ENCODE assay signal across 9 cellular contexts in genomic region chr14:64983439-64984310, GRCh38. TPM values are rescaled to one million over a fixed set of nuclear protein-coding genes. Genes with fewer than 3 reads are reported as not detected.
DNase-seq lines count a peak whose midpoint lies in the region; ATAC-seq, FAIRE-seq and TF ChIP-seq lines count a peak whose summit lies in the region.
"Had no signal": no experiment of that assay in that cellular context is flagged by ENCODE, and none has a peak within 500 bp of the region (broad histone marks: within the 10 kb centered on the region; RNA-seq: fewer than 3 reads in every experiment).

No MANE protein-coding gene starts in this region.

- no peak overlapping the region for H3K27ac ChIP-seq in AG04450 (ENCODE audit: low read depth, low read length)

- H3K9me3 ChIP-seq in AG04450 (ENCODE audit: control insufficient read depth, insufficient read depth, low read length), result no peaks in the 10 kb centered on the region

- peak overlapping the region; percentile 30 for H3K4me3 ChIP-seq in AG04450 (ENCODE audit: low read depth, low read length)
- peak overlapping the region; percentile 15 for H3K4me3 ChIP-seq in skeletal muscle cell (ENCODE audit: low read depth, low read length)

- no peaks in the 10 kb centered on the region for H3K9me3 Mint-ChIP-seq in activated CD4-positive, alpha-beta memory T cell treated with anti-CD3 and anti-CD28 coated beads, Interleukin-2, amount 10 ng/mL, durations not matched to agents 7 days and 5 days

- POLR2A ChIA-PET in AG04450 (lab: Yijun Ruan, JAX), result no interaction called here
- POLR2A ChIA-PET in activated CD4-positive, alpha-beta memory T cell treated with anti-CD3 and anti-CD28 coated beads, Interleukin-2, amount 10 ng/mL, durations not matched to agents 7 days and 5 days (lab: Charles Lee), result no interaction called here

- TF ChIP-seq POLR2A in GM18505 (IDR thresholded peaks at IDR 0.05; ENCODE audit: borderline replicate concordance, extremely low read depth, insufficient read depth, insufficient read length), result no peak

- peaks cover 2% of the 10 kb centered on the region for H3K36me3 Mint-ChIP-seq in activated CD4-positive, alpha-beta memory T cell treated with anti-CD3 and anti-CD28 coated beads, Interleukin-2, amount 10 ng/mL, durations not matched to agents 7 days and 5 days (ENCODE audit: low read depth)

- peaks cover 28% of the 10 kb centered on the region for H3K4me1 Mint-ChIP-seq in activated CD4-positive, alpha-beta memory T cell treated with anti-CD3 and anti-CD28 coated beads, Interleukin-2, amount 10 ng/mL, durations not matched to agents 7 days and 5 days

- H3K27me3 Mint-ChIP-seq in activated CD4-positive, alpha-beta memory T cell treated with anti-CD3 and anti-CD28 coated beads, Interleukin-2, amount 10 ng/mL, durations not matched to agents 7 days and 5 days, result peaks cover 32% of the 10 kb centered on the region

- H3K27ac Mint-ChIP-seq in activated CD4-positive, alpha-beta memory T cell treated with anti-CD3 and anti-CD28 coated beads, Interleukin-2, amount 10 ng/mL, durations not matched to agents 7 days and 5 days, result no peak overlapping the region

- CTCF ChIA-PET in AG04450 (lab: Charles Lee), result interaction anchor here (0.5 to 5.4 kb wide), 13 partner anchors 10 to 1520 kb away, joined by 3 to 100 read pairs (median 4); partner anchors contain the start of gene HSPA2
- CTCF ChIA-PET in activated CD4-positive, alpha-beta memory T cell treated with anti-CD3 and anti-CD28 coated beads, Interleukin-2, amount 10 ng/mL, durations not matched to agents 7 days and 5 days (lab: Charles Lee), result interaction anchor here (0.8 to 1.7 kb wide), 5 partner anchors 10 to 311 kb away, joined by 3 to 4 read pairs (median 3); no protein-coding TSS in a partner anchor

- no peak for ATAC-seq in HG02885 (IDR thresholded peaks at IDR 0.05; ENCODE audit: poor library complexity, unreplicated experiment)
- no peak for ATAC-seq in GM18505 (IDR thresholded peaks at IDR 0.05; ENCODE audit: unreplicated experiment)

- TF ChIP-seq CTCF in AG04450 (IDR thresholded peaks at IDR 0.05; ENCODE audit: low read depth, low read length), result peak; percentile 76

- peak; percentile 95 for FAIRE-seq in G401.6 (lab: Jason Lieb, UNC)

- DNase-seq in AG04450 (ENCODE audit: low read depth, low spot score) (no peak), NCI-H2171 (lab: John Stamatoyannopoulos, UW) (peak; percentile 60), glomerular endothelial cell (ENCODE audit: extremely low read depth, low read depth, low spot score) (peak; percentile 25), skeletal muscle cell (ENCODE audit: low read depth) (no peak)
- DNase-seq in activated CD4-positive, alpha-beta memory T cell treated with anti-CD3 and anti-CD28 coated beads, Interleukin-2, amount 10 ng/mL, durations not matched to agents 7 days and 5 days, result peak; percentile 44

- H3K27me3 ChIP-seq in AG04450 (ENCODE audit: control insufficient read depth, insufficient read depth, low read length), result peaks cover 12% of the 10 kb centered on the region

- H3K4me3 Mint-ChIP-seq in activated CD4-positive, alpha-beta memory T cell treated with anti-CD3 and anti-CD28 coated beads, Interleukin-2, amount 10 ng/mL, durations not matched to agents 7 days and 5 days, result peak overlapping the region; percentile 44

RNA-seq across cellular contexts. Expression of gene FNTB, which starts 3.0 kb away (rescaled TPM):
- 17.3 and 20.2 TPM in 2 replicates for polyA plus RNA-seq in AG04450 (2011; rRNA removed)
- 31.3 and 40.5 TPM in 2 replicates for polyA minus RNA-seq in AG04450 (2011; rRNA and poly(A)+ RNA removed)
- 10 to 100 TPM; 12.3 to 16.1 TPM for total RNA-seq in activated CD4-positive, alpha-beta memory T cell treated with anti-CD3 and anti-CD28 coated beads, Interleukin-2, amount 10 ng/mL, durations not matched to agents 7 days and 5 days
- total RNA-seq in glomerular endothelial cell, result 15.1 and 18.8 TPM in 2 replicates

RNA-seq across cellular contexts. Expression of gene RAB15, which starts 11.5 kb away (rescaled TPM):
- polyA plus RNA-seq in AG04450 (2011; rRNA removed), result 11.0 and 11.1 TPM in 2 replicates
- polyA minus RNA-seq in AG04450 (2011; rRNA and poly(A)+ RNA removed), result 7.5 and 8.2 TPM in 2 replicates
- total RNA-seq in activated CD4-positive, alpha-beta memory T cell treated with anti-CD3 and anti-CD28 coated beads, Interleukin-2, amount 10 ng/mL, durations not matched to agents 7 days and 5 days, result 1 to 10 TPM; 1.5 to 1.7 TPM
- 17.6 and 19.0 TPM in 2 replicates for total RNA-seq in glomerular endothelial cell

RNA-seq across cellular contexts. Expression of gene GPX2, which starts 41.1 kb away (rescaled TPM):
- 1.3 TPM in 1 of 2 replicates, not detected in the other for polyA plus RNA-seq in AG04450 (2011; rRNA removed)
- polyA minus RNA-seq in AG04450 (2011; rRNA and poly(A)+ RNA removed), result 0.28 TPM in 1 of 2 replicates, not detected in the other
- total RNA-seq in activated CD4-positive, alpha-beta memory T cell treated with anti-CD3 and anti-CD28 coated beads, Interleukin-2, amount 10 ng/mL, durations not matched to agents 7 days and 5 days, result not detected
- not detected in 2 replicates for total RNA-seq in glomerular endothelial cell
- total RNA-seq: pulmonary artery endothelial cell had no signal

Comparison
In these comparisons a context has a peak if more than half of its experiments do, and no peak if none do; other contexts are left out.
1. DNase-seq: peak in NCI-H2171 (single experiment), activated CD4-positive, alpha-beta memory T cell treated with anti-CD3 and anti-CD28 coated beads, Interleukin-2, amount 10 ng/mL, durations not matched to agents 7 days and 5 days (single experiment) and glomerular endothelial cell (single experiment); none in AG04450 (single experiment) and skeletal muscle cell (single experiment).